In genomic region chr15:66749841-66750575, GRCh38 we compare ENCODE assay signal across 14 cellular contexts. TPM values are rescaled to one million over a fixed set of nuclear protein-coding genes. Genes with fewer than 3 reads are reported as not detected.
DNase-seq lines count a peak whose midpoint lies in the region; ATAC-seq, FAIRE-seq and TF ChIP-seq lines count a peak whose summit lies in the region.
"Had no signal": no experiment of that assay in that cellular context is flagged by ENCODE, and none has a peak within 500 bp of the region (broad histone marks: within the 10 kb centered on the region; RNA-seq: fewer than 3 reads in every experiment).

No MANE protein-coding gene starts in this region.

- peak overlapping the region; percentile 97 for H3K27ac Mint-ChIP-seq in mesothelial cell of epicardium
- H3K27ac Mint-ChIP-seq: activated CD4-positive, alpha-beta T cell treated with anti-CD3 and anti-CD28 coated beads, Interleukin-2, amount 10 ng/mL, durations not matched to agents 24 days and 14 days had no signal

- H3K27me3 ChIP-seq in HUES48 (ENCODE audit: control insufficient read depth, insufficient read depth, low read length): no peaks in the 10 kb centered on the region
- H3K27me3 ChIP-seq: dorsolateral prefrontal cortex had no signal

- H3K9ac ChIP-seq in HUES48 (ENCODE audit: low read depth, low read length): no peak overlapping the region

- H3K4me1 Mint-ChIP-seq in mesothelial cell of epicardium: peaks cover 73% of the 10 kb centered on the region

- TF ChIP-seq CTCF in coronary artery (IDR thresholded peaks at IDR 0.05): no peak
- TF ChIP-seq CTCF in mesothelial cell of epicardium (IDR thresholded peaks at IDR 0.05; ENCODE audit: unreplicated experiment): no peak
- no peak for TF ChIP-seq CTCF in mucosa of descending colon (IDR thresholded peaks at IDR 0.05)

- H3K4me1 ChIP-seq in HUES48 (ENCODE audit: control insufficient read depth, insufficient read depth, low read length): peaks cover 53% of the 10 kb centered on the region
- no peaks in the 10 kb centered on the region for H3K4me1 ChIP-seq in mucosa of descending colon (ENCODE audit: low read depth)

- H3K36me3 Mint-ChIP-seq in mesothelial cell of epicardium: peaks cover 25% of the 10 kb centered on the region

- no peaks in the 10 kb centered on the region for H3K9me3 ChIP-seq in HUES48 (ENCODE audit: control insufficient read depth, insufficient read depth, low read length)
- H3K9me3 ChIP-seq in mucosa of descending colon: peaks cover 3% of the 10 kb centered on the region

- peak; percentile 92 for FAIRE-seq in A204.1 (lab: Jason Lieb, UNC)

- intact Hi-C loops in mucosa of descending colon (cut with DNase I, micrococcal nuclease): no loop called here

- no peak for DNase-seq in coronary artery (ENCODE audit: low spot score)
- DNase-seq in mesothelial cell of epicardium (ENCODE audit: low spot score in 2 of 2, unreplicated experiment in 2 of 2): no peak
- DNase-seq in superior temporal gyrus (ENCODE audit: extremely low spot score): no peak
- DNase-seq in NK-92 (lab: John Stamatoyannopoulos, UW; ENCODE audit: unreplicated experiment): no peak
- DNase-seq in mucosa of descending colon: no peak
- DNase-seq in DMS79 (lab: John Stamatoyannopoulos, UW): no peak
- DNase-seq: activated CD4-positive, alpha-beta T cell treated with anti-CD3 and anti-CD28 coated beads, Interleukin-2, amount 10 ng/mL, durations not matched to agents 24 days and 14 days; dorsolateral prefrontal cortex; islet precursor cell; MV-4-11; naive thymus-derived CD8-positive, alpha-beta T cell; NCI-H2171 treated with DMSO at 0.1 percent for 48 hours had no signal

- H3K27me3 Mint-ChIP-seq in mesothelial cell of epicardium (ENCODE audit: low read depth): no peaks in the 10 kb centered on the region
- H3K27me3 Mint-ChIP-seq: activated CD4-positive, alpha-beta T cell treated with anti-CD3 and anti-CD28 coated beads, Interleukin-2, amount 10 ng/mL, durations not matched to agents 24 days and 14 days had no signal

- H3K27ac ChIP-seq in HUES48 (ENCODE audit: low read depth, low read length) (peak overlapping the region; percentile 7), coronary artery (peak overlapping the region; percentile 30 to 86)

- no peak for ATAC-seq in mucosa of descending colon

- H3K36me3 ChIP-seq in HUES48 (ENCODE audit: control insufficient read depth, insufficient read depth, low read length) (no peaks in the 10 kb centered on the region), mucosa of descending colon (ENCODE audit: low read depth) (no peaks in the 10 kb centered on the region)

- no peak overlapping the region for H3K4me3 Mint-ChIP-seq in mesothelial cell of epicardium
- H3K4me3 Mint-ChIP-seq: activated CD4-positive, alpha-beta T cell treated with anti-CD3 and anti-CD28 coated beads, Interleukin-2, amount 10 ng/mL, durations not matched to agents 24 days and 14 days; naive thymus-derived CD8-positive, alpha-beta T cell had no signal

- no peak overlapping the region for H3K4me3 ChIP-seq in HUES48 (ENCODE audit: low read depth, low read length)
- no peak overlapping the region for H3K4me3 ChIP-seq in coronary artery
- no peak overlapping the region for H3K4me3 ChIP-seq in mucosa of descending colon
- H3K4me3 ChIP-seq: dorsolateral prefrontal cortex had no signal

- H3K9me3 Mint-ChIP-seq in mesothelial cell of epicardium: peaks cover 2% of the 10 kb centered on the region
- H3K9me3 Mint-ChIP-seq: activated CD4-positive, alpha-beta T cell treated with anti-CD3 and anti-CD28 coated beads, Interleukin-2, amount 10 ng/mL, durations not matched to agents 24 days and 14 days had no signal

RNA-seq across cellular contexts. Expression of gene SMAD6, which starts 48.0 kb away (rescaled TPM):
- total RNA-seq in mesothelial cell of epicardium (164 to 176 TPM (median 176 TPM) in 3 replicates), mucosa of descending colon (10 to 100 TPM; 11.5 to 18.5 (median 12.8) TPM)
